ENCODE assay signal across 35 cellular contexts in genomic region chr7:41524861-41525260, GRCh38.
DNase-seq lines count a peak whose midpoint lies in the region; ATAC-seq, FAIRE-seq and TF ChIP-seq lines count a peak whose summit lies in the region.
"Had no signal": no experiment of that assay in that cellular context is flagged by ENCODE, and none has a peak within 500 bp of the region (broad histone marks: within the 10 kb centered on the region; RNA-seq: fewer than 3 reads in every experiment).

No MANE protein-coding gene starts in this region.

- no peaks in the 10 kb centered on the region for H3K79me1 ChIP-seq in IMR-90 (ENCODE audit: low read depth in 1 of 2, low read length in 2 of 2)
- no peaks in the 10 kb centered on the region for H3K79me1 ChIP-seq in neuronal stem cell (ENCODE audit: low read depth, low read length)

- H3K4ac ChIP-seq in IMR-90 (ENCODE audit: low read depth, low read length) (no peak overlapping the region), neuronal stem cell (ENCODE audit: low read length) (no peak overlapping the region)

- H3K56ac ChIP-seq in IMR-90 (ENCODE audit: extremely low read depth, insufficient read depth, low read length) = no peak overlapping the region

- no peak overlapping the region for H2BK12ac ChIP-seq in neuronal stem cell (ENCODE audit: low read length)

- H3K27me3 ChIP-seq in IMR-90 (ENCODE audit: control insufficient read depth, insufficient read depth, low read length) (no peaks in the 10 kb centered on the region), SJSA1 (replicated peaks) (no peaks in the 10 kb centered on the region), testis (no peaks in the 10 kb centered on the region), HepG2 (ENCODE audit: control insufficient read depth in 1 of 2, insufficient read depth in 2 of 2, low read length in 2 of 2) (no peaks in the 10 kb centered on the region), neuronal stem cell (ENCODE audit: control insufficient read depth in 3 of 3, insufficient read depth in 3 of 3, low read depth in 1 of 3, low read length in 3 of 3) (peaks cover 0 to 17% (median 0%) of the 10 kb centered on the region in 3 experiments)
- H3K27me3 ChIP-seq: BE2C; BLaER1; BLaER1 treated with 17β-estradiol and CSF1 and Interleukin-3, amounts not matched to agents 10 nM and 100 nM had no signal

- H4K91ac ChIP-seq in IMR-90 (ENCODE audit: insufficient read depth, low read depth, low read length) (no peak overlapping the region), neuronal stem cell (ENCODE audit: low read depth, low read length, poor library complexity) (no peak overlapping the region)

- DNase-seq in IMR-90 = no peak
- DNase-seq in SJSA1 (ENCODE audit: low read depth in 1 of 2, low spot score in 2 of 2) = peak; percentile 62 to 74
- peak; percentile 32 for DNase-seq in foreskin melanocyte
- DNase-seq in myocyte (ENCODE audit: low read depth) = peak; percentile 19
- DNase-seq in testis = no peak
- DNase-seq in HepG2 (ENCODE audit: low spot score) = no peak
- no peak for DNase-seq in neuronal stem cell (ENCODE audit: low spot score)
- DNase-seq: 8988T; ACHN; AML-193; BE2C; C1 segment of cervical spinal cord; Caco-2; Calu3; CD4-positive, alpha-beta memory T cell; CD4-positive, alpha-beta T cell; CD4-positive, CD25-positive, alpha-beta regulatory T cell; CD8-positive, alpha-beta memory T cell; CD8-positive, alpha-beta T cell; COR-L47; DMS 273 treated with DMSO at 0.1 percent for 48 hours; DMS153; DMS53; DMS79; DMS79 treated with DMSO at 0.1 percent for 48 hours; DND-41; EL had no signal

- H3K9ac ChIP-seq in IMR-90 (ENCODE audit: low read depth, low read length) = no peak overlapping the region
- no peak overlapping the region for H3K9ac ChIP-seq in HepG2 (ENCODE audit: insufficient read depth, low read depth, low read length)
- H3K9ac ChIP-seq in neuronal stem cell (ENCODE audit: low read depth, low read length, poor library complexity) = no peak overlapping the region
- H3K9ac ChIP-seq: BLaER1; BLaER1 treated with 17β-estradiol and CSF1 and Interleukin-3, amounts not matched to agents 10 nM and 100 nM had no signal

- no peak overlapping the region for H3K27ac ChIP-seq in IMR-90 (ENCODE audit: insufficient read depth, low read length)
- 0 out of 2 replicates have a peak overlapping the region, but pooled peaks have one; percentile 1 for H3K27ac ChIP-seq in SJSA1
- H3K27ac ChIP-seq in testis = no peak overlapping the region
- no peak overlapping the region for H3K27ac ChIP-seq in HepG2 (ENCODE audit: extremely low read length, insufficient read depth, low read length)
- H3K27ac ChIP-seq in neuronal stem cell (replicated peaks; ENCODE audit: low read length) = no peak overlapping the region
- H3K27ac ChIP-seq: 22Rv1; A549; BLaER1; BLaER1 treated with 17β-estradiol and CSF1 and Interleukin-3, amounts not matched to agents 10 nM and 100 nM; C4-2B had no signal

- BruUV-seq in IMR-90 (replicated peaks; lab: Mats Ljungman, UMichigan) (no TSS peak), HepG2 (replicated peaks; lab: Mats Ljungman, UMichigan) (no TSS peak)

- no peak overlapping the region for H2AK9ac ChIP-seq in IMR-90 (replicated peaks; ENCODE audit: low read depth, low read length, poor library complexity)

- dilution Hi-C loops in IMR-90 (cut with HindIII; ENCODE audit: low sequenced_read_pairs, unreplicated experiment) = no loop called here

- TF ChIP-seq CTCF in IMR-90 (conservative IDR thresholded peaks at IDR 0.05; ENCODE audit: low read depth, low read length) (no peak), testis (IDR thresholded peaks at IDR 0.05) (no peak), HepG2 (CRISPR knock-in tag; IDR thresholded peaks at IDR 0.05) (no peak)

- POLR2A ChIA-PET in IMR-90 (lab: Charles Lee; ENCODE audit: unreplicated experiment) = no interaction called here
- POLR2A ChIA-PET in HepG2 (lab: Yijun Ruan, JAX) = no interaction called here

- intact Hi-C loops in IMR-90 (cut with micrococcal nuclease) (no loop called here), testis (cut with DNase I; ENCODE audit: low total_unique reads) (no loop called here), HepG2 (cut with micrococcal nuclease; ENCODE audit: unreplicated experiment) (no loop called here)

- no peaks in the 10 kb centered on the region for H3K36me3 ChIP-seq in IMR-90 (ENCODE audit: control insufficient read depth, insufficient read depth, low read length)
- no peaks in the 10 kb centered on the region for H3K36me3 ChIP-seq in SJSA1
- no peaks in the 10 kb centered on the region for H3K36me3 ChIP-seq in testis (ENCODE audit: low read depth, missing control alignments)
- no peaks in the 10 kb centered on the region for H3K36me3 ChIP-seq in HepG2 (replicated peaks in 1 of 2; ENCODE audit: control insufficient read depth in 1 of 2, insufficient read depth in 2 of 2, low read length in 2 of 2)
- no peaks in the 10 kb centered on the region for H3K36me3 ChIP-seq in neuronal stem cell (replicated peaks in 1 of 2; ENCODE audit: control insufficient read depth in 2 of 2, insufficient read depth in 2 of 2, low read length in 2 of 2)
- H3K36me3 ChIP-seq: BE2C; BLaER1; BLaER1 treated with 17β-estradiol and CSF1 and Interleukin-3, amounts not matched to agents 10 nM and 100 nM had no signal

- H3K79me2 ChIP-seq in HepG2 (ENCODE audit: insufficient read depth, low read length) = no peaks in the 10 kb centered on the region

- no CpG with 5 or more reads among the region's 4 CpGs for WGBS in IMR-90 (ENCODE audit: extremely low coverage in 2 of 2, insufficient read length in 1 of 2), 2 experiments
- WGBS in testis, 2 donors = 59% methylated on average over 4 of the region's 4 CpGs
- 32% methylated on average over 4 of the region's 4 CpGs for WGBS in HepG2 (ENCODE audit: low lambda C conversion rate)
- no CpG with 5 or more reads among the region's 4 CpGs for WGBS in neuronal stem cell (ENCODE audit: extremely low coverage in 2 of 2, insufficient read length in 2 of 2, insufficient replicate concordance in 1 of 2), 2 donors

- H4K8ac ChIP-seq in IMR-90 (ENCODE audit: low read depth in 2 of 2, low read length in 2 of 2) (no peak overlapping the region; a peak in 1 of 4 replicates), neuronal stem cell (ENCODE audit: low read depth, low read length) (no peak overlapping the region)

- in situ Hi-C loops in IMR-90 (cut with MboI; ENCODE audit: low sequenced_read_pairs) (no loop called here), HepG2 (cut with HindIII; ENCODE audit: extremely low pct_ligation_motif_present, low pct_unique_long_range_greater_than_20kb) (no loop called here)

- no peak overlapping the region for H3K14ac ChIP-seq in IMR-90 (replicated peaks; ENCODE audit: low read depth, low read length)
- no peak overlapping the region for H3K14ac ChIP-seq in neuronal stem cell (ENCODE audit: low read length)

- H2BK15ac ChIP-seq in IMR-90 (ENCODE audit: low read depth, low read length) = no peak overlapping the region
- no peak overlapping the region for H2BK15ac ChIP-seq in neuronal stem cell (ENCODE audit: low read length)

- H3K4me2 ChIP-seq in IMR-90 (ENCODE audit: low read depth, low read length) = no peak overlapping the region
- no peak overlapping the region for H3K4me2 ChIP-seq in HepG2 (ENCODE audit: low read depth, low read length)
- H3K4me2 ChIP-seq in neuronal stem cell (ENCODE audit: insufficient read depth, low read length, poor library complexity, severe bottlenecking) = no peak overlapping the region
- H3K4me2 ChIP-seq: A549; BLaER1; BLaER1 treated with 17β-estradiol and CSF1 and Interleukin-3, amounts not matched to agents 10 nM and 100 nM had no signal

- ATAC-seq in IMR-90 (ENCODE audit: low read depth) (no peak), HG03457 (IDR thresholded peaks at IDR 0.05; ENCODE audit: unreplicated experiment) (no peak), HepG2 (no peak)
- ATAC-seq: A549; CD8-positive, alpha-beta T cell had no signal

- H3K18ac ChIP-seq in IMR-90 (ENCODE audit: low read depth, low read length) (no peak overlapping the region), neuronal stem cell (ENCODE audit: low read length) (no peak overlapping the region)

- CTCF ChIA-PET in IMR-90 (lab: Yijun Ruan, JAX) = no interaction called here
- CTCF ChIA-PET in HepG2 (lab: Yijun Ruan, JAX; ENCODE audit: low intra/inter-chr PET ratio, low total read pairs) = no interaction called here

- H2BK20ac ChIP-seq in IMR-90 (ENCODE audit: low read depth, low read length) = no peak overlapping the region

- no peak for FAIRE-seq in HepG2 (lab: Jason Lieb, UNC)
- FAIRE-seq: A204.1, A549, D721Med had no signal

- no peak for TF ChIP-seq POLR2A in IMR-90 (IDR thresholded peaks at IDR 0.05; ENCODE audit: low read depth, low read length)
- TF ChIP-seq POLR2A in testis (IDR thresholded peaks at IDR 0.05) = no peak
- TF ChIP-seq POLR2A in HepG2 (IDR thresholded peaks at IDR 0.05; ENCODE audit: insufficient read depth in 1 of 2, low read depth in 2 of 2, low read length in 2 of 2) = no peak

- H3K4me1 ChIP-seq in IMR-90 (ENCODE audit: control insufficient read depth, insufficient read depth, low read length) (no peaks in the 10 kb centered on the region), SJSA1 (replicated peaks) (peaks cover 19% of the 10 kb centered on the region), testis (no peaks in the 10 kb centered on the region), HepG2 (ENCODE audit: insufficient read depth, low read length) (no peaks in the 10 kb centered on the region), neuronal stem cell (ENCODE audit: control insufficient read depth in 2 of 2, insufficient read depth in 1 of 2, low read depth in 1 of 2, low read length in 2 of 2) (no peaks in the 10 kb centered on the region)
- H3K4me1 ChIP-seq: A549; BE2C; BLaER1; BLaER1 treated with 17β-estradiol and CSF1 and Interleukin-3, amounts not matched to agents 10 nM and 100 nM; Caco-2 had no signal

- H4K5ac ChIP-seq in IMR-90 (ENCODE audit: low read depth, low read length) = no peak overlapping the region

- H2AK5ac ChIP-seq in IMR-90 (ENCODE audit: low read depth, low read length) (no peak overlapping the region), neuronal stem cell (ENCODE audit: low read depth, low read length) (no peak overlapping the region)

- H2BK120ac ChIP-seq in IMR-90 (ENCODE audit: low read depth, low read length) (no peak overlapping the region), neuronal stem cell (ENCODE audit: low read depth, low read length) (no peak overlapping the region)

- H4K20me1 ChIP-seq in IMR-90 (ENCODE audit: insufficient read depth, low read length) (no peaks in the 10 kb centered on the region), HepG2 (ENCODE audit: insufficient read depth, low read length) (no peaks in the 10 kb centered on the region)
- H4K20me1 ChIP-seq: BLaER1; BLaER1 treated with 17β-estradiol and CSF1 and Interleukin-3, amounts not matched to agents 10 nM and 100 nM had no signal

- no peak for TF ChIP-seq RAD21 in IMR-90 (IDR thresholded peaks at IDR 0.05; ENCODE audit: low read length)
- no peak for TF ChIP-seq RAD21 in HepG2 (CRISPR knock-in tag; IDR thresholded peaks at IDR 0.05)

- no peak overlapping the region for H3K4me3 ChIP-seq in IMR-90 (ENCODE audit: insufficient read depth, low read depth, low read length)
- H3K4me3 ChIP-seq in SJSA1 = no peak overlapping the region
- no peak overlapping the region for H3K4me3 ChIP-seq in testis
- H3K4me3 ChIP-seq in HepG2 (replicated peaks in 1 of 3; ENCODE audit: insufficient read depth in 1 of 3, low read depth in 2 of 3, low read length in 3 of 3) = no peak overlapping the region
- H3K4me3 ChIP-seq in neuronal stem cell (ENCODE audit: low read length in 2 of 2) = no peak overlapping the region
- H3K4me3 ChIP-seq: A549; BLaER1; BLaER1 treated with 17β-estradiol and CSF1 and Interleukin-3, amounts not matched to agents 10 nM and 100 nM had no signal

- H2AFZ ChIP-seq in IMR-90 (replicated peaks; ENCODE audit: low read length, poor library complexity) = peak overlapping the region; percentile 60
- H2AFZ ChIP-seq in HepG2 (ENCODE audit: low read length) = no peak overlapping the region
- no peak overlapping the region for H2AFZ ChIP-seq in neuronal stem cell (ENCODE audit: low read length)

- H3K9me3 ChIP-seq in IMR-90 (ENCODE audit: control insufficient read depth, insufficient read depth, low read length) (peaks cover 6% of the 10 kb centered on the region; the same call in 1 of the 2 replicates), SJSA1 (replicated peaks) (0 out of 2 replicates have a peak, but pooled peaks cover 2% of the 10 kb centered on the region), testis (no peaks in the 10 kb centered on the region), HepG2 (ENCODE audit: low read length) (peaks cover 75% of the 10 kb centered on the region), neuronal stem cell (replicated peaks in 1 of 2; ENCODE audit: control insufficient read depth in 2 of 2, insufficient read depth in 1 of 2, low read depth in 1 of 2, low read length in 2 of 2) (peaks cover 0 to 2% of the 10 kb centered on the region in 2 donors)
- H3K9me3 ChIP-seq: A549, BE2C had no signal

- H2BK5ac ChIP-seq in IMR-90 (ENCODE audit: low read depth, low read length, poor library complexity, severe bottlenecking) (no peak overlapping the region), neuronal stem cell (ENCODE audit: low read length) (no peak overlapping the region)

- TF ChIP-seq EP300 in HepG2 (IDR thresholded peaks at IDR 0.05; ENCODE audit: low read depth in 2 of 2, low read length in 2 of 2) (no peak), HepG2 (CRISPR knock-in tag; IDR thresholded peaks at IDR 0.05; ENCODE audit: borderline replicate concordance) (no peak)

- H3K23ac ChIP-seq in IMR-90 (ENCODE audit: low read depth, low read length) (no peak overlapping the region), neuronal stem cell (ENCODE audit: low read depth, low read length, poor library complexity) (no peak overlapping the region)

- H3K9me1 ChIP-seq in IMR-90 (ENCODE audit: insufficient read depth, low read length) = no peaks in the 10 kb centered on the region

Comparison
In these comparisons a context has a peak if more than half of its experiments do, and no peak if none do; other contexts are left out.
1. DNase-seq: peak in SJSA1 (2 of 2), foreskin melanocyte (single experiment) and myocyte (single experiment); none in IMR-90 (single experiment), testis (single experiment), HepG2 (single experiment) and neuronal stem cell (single experiment).